ENCODE assay signal across 1 cellular context in the genomic region with DNA sequence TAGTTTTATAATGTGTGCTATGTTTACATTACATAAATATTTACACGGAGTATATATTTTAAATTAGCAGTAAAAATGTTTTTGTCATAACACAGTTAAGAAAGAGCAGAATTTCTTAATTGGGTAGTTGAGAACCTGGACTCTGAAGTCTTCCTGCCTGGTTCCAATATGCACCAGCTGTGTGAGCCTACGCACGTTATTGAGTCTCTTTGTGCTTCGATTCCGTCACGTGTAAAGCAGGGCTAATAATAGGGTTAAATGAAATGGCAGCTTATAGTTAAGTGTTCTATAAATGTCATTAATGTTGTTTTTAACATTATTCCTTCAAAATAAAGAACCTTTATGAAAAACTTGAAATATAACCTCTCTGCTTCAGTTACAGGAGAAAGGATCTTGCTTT.
TF ChIP-seq lines count a peak whose summit lies in the region.

No MANE protein-coding gene starts in this region.

TF ChIP-seq in endothelial cell of umbilical vein, 7 proteins besides CTCF, POLR2A, EP300 and RAD21 (continued from another document):
- no peak for TF ChIP-seq MYC (IDR thresholded peaks at IDR 0.05; ENCODE audit: low read depth, low read length)
- TF ChIP-seq EZH2 (IDR thresholded peaks at IDR 0.05; ENCODE audit: borderline replicate concordance, low read depth, low read length, severe bottlenecking) = no peak
- no peak for TF ChIP-seq JUN (IDR thresholded peaks at IDR 0.05; ENCODE audit: borderline replicate concordance, insufficient read depth, insufficient read length, low read depth)
- TF ChIP-seq GATA2 (IDR thresholded peaks at IDR 0.05; ENCODE audit: insufficient read depth, insufficient read length, low read depth, low read length) = no peak
- TF ChIP-seq, protein P1, sequence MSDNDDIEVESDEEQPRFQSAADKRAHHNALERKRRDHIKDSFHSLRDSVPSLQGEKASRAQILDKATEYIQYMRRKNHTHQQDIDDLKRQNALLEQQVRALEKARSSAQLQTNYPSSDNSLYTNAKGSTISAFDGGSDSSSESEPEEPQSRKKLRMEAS (IDR thresholded peaks at IDR 0.05; ENCODE audit: insufficient read depth, insufficient read length) = no peak
- TF ChIP-seq FOS (IDR thresholded peaks at IDR 0.05; ENCODE audit: borderline replicate concordance, insufficient read depth, low read length) = no peak
TF ChIP-seq in endothelial cell of umbilical vein: peak in this region for 0.
